1 cellular context compared by ENCODE assay signal in genomic region chr7:76267835-76268183, GRCh38.
TF ChIP-seq lines count a peak whose summit lies in the region.

No MANE protein-coding gene starts in this region.

TF ChIP-seq in HepG2, 621 proteins besides CTCF, POLR2A, EP300 and RAD21:
- no peak for TF ChIP-seq STAT5B (CRISPR knock-in tag; IDR thresholded peaks at IDR 0.05)
- no peak for TF ChIP-seq ZNF205 (CRISPR knock-in tag; IDR thresholded peaks at IDR 0.05)
- TF ChIP-seq, protein P1, sequence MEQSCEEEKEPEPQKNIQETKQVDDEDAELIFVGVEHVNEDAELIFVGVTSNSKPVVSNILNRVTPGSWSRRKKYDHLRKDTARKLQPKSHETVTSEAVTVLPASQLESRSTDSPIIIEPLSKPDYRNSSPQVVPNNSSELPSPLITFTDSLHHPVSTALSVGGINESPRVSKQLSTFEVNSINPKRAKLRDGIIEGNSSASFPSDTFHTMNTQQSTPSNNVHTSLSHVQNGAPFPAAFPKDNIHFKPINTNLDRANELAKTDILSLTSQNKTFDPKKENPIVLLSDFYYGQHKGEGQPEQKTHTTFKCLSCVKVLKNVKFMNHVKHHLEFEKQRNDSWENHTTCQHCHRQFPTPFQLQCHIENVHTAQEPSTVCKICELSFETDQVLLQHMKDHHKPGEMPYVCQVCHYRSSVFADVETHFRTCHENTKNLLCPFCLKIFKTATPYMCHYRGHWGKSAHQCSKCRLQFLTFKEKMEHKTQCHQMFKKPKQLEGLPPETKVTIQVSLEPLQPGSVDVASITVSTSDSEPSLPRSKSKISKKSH (CRISPR knock-in tag; IDR thresholded peaks at IDR 0.05; ENCODE audit: borderline replicate concordance), result no peak
- TF ChIP-seq, protein P2, sequence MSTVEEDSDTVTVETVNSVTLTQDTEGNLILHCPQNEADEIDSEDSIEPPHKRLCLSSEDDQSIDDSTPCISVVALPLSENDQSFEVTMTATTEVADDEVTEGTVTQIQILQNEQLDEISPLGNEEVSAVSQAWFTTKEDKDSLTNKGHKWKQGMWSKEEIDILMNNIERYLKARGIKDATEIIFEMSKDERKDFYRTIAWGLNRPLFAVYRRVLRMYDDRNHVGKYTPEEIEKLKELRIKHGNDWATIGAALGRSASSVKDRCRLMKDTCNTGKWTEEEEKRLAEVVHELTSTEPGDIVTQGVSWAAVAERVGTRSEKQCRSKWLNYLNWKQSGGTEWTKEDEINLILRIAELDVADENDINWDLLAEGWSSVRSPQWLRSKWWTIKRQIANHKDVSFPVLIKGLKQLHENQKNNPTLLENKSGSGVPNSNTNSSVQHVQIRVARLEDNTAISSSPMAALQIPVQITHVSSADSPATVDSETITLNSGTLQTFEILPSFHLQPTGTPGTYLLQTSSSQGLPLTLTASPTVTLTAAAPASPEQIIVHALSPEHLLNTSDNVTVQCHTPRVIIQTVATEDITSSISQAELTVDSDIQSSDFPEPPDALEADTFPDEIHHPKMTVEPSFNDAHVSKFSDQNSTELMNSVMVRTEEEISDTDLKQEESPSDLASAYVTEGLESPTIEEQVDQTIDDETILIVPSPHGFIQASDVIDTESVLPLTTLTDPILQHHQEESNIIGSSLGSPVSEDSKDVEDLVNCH (CRISPR knock-in tag; IDR thresholded peaks at IDR 0.05), result no peak
- TF ChIP-seq ZNF788 (CRISPR knock-in tag; IDR thresholded peaks at IDR 0.05; ENCODE audit: borderline replicate concordance), result no peak
- no peak for TF ChIP-seq SYNCRIP (IDR thresholded peaks at IDR 0.05; ENCODE audit: insufficient read depth, low read depth, low read length)
- no peak for TF ChIP-seq TARDBP (CRISPR knock-in tag; IDR thresholded peaks at IDR 0.05)
- no peak for TF ChIP-seq HNF4A (CRISPR knock-in tag; IDR thresholded peaks at IDR 0.05)
- TF ChIP-seq ZNF772 (CRISPR knock-in tag; IDR thresholded peaks at IDR 0.05), result no peak
- TF ChIP-seq KMT2B (CRISPR knock-in tag; IDR thresholded peaks at IDR 0.05), result no peak
- no peak for TF ChIP-seq HNRNPK (IDR thresholded peaks at IDR 0.05; ENCODE audit: low read depth, low read length, poor library complexity, severe bottlenecking)
- TF ChIP-seq BRD4 (CRISPR knock-in tag; IDR thresholded peaks at IDR 0.05), result no peak
- TF ChIP-seq POLR2AphosphoS2 (IDR thresholded peaks at IDR 0.05; ENCODE audit: low read depth, low read length), result no peak
- TF ChIP-seq SRY (CRISPR knock-in tag; IDR thresholded peaks at IDR 0.05), result no peak
- no peak for TF ChIP-seq HOXA7 (CRISPR knock-in tag; IDR thresholded peaks at IDR 0.05)
